Comparison of ENCODE assay signal across 1 cellular context in the genomic region with DNA sequence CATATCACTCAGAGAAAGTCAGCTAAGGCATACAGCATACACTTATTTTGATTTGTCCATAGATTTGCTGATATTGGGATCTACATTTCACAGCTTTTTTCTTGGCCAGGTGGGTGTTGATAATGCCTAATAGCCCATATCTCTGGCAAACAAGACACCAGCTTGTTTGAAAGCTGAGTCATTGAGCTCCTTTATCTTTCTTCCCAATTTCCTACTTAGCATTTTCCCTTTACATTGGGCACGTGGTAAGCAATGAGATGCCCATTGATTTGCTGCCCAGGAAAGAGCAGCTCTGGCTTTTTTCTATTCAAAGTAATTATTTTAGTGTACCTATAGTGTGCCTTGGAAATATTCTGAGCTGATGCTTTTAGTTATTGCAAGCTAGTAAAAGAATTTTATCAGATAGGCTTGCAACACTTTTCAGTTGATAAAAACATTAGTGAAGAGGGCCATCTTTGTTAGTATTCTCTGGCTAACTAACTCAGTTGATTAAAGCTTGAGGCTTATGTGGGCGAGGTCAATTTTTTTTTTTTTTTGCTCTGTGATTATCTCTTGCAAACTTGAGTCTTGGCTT.
TF ChIP-seq lines count a peak whose summit lies in the region.

No MANE protein-coding gene starts in this region.

TF ChIP-seq in K562, 482 proteins besides CTCF, POLR2A, EP300 and RAD21 (continued from another document and continues in another):
- TF ChIP-seq DMBX1 (CRISPR knock-in tag; IDR thresholded peaks at IDR 0.05; ENCODE audit: borderline replicate concordance) (peak; percentile 91; the same call in 1 of the 2 replicates), TEAD2 (tag; IDR thresholded peaks at IDR 0.05) (peak; percentile 65; the same call in 1 of the 2 replicates), MTA2 (IDR thresholded peaks at IDR 0.05; ENCODE audit: low read depth) (peak; percentile 100), HNRNPL (IDR thresholded peaks at IDR 0.05; ENCODE audit: low read depth, low read length) (no peak), SP2 (IDR thresholded peaks at IDR 0.05; ENCODE audit: extremely low read depth, low read depth, low read length, poor library complexity, severe bottlenecking) (no peak), KAT7 (CRISPR knock-in tag; IDR thresholded peaks at IDR 0.05; ENCODE audit: borderline replicate concordance) (no peak), TBL1XR1 (IDR thresholded peaks at IDR 0.05; ENCODE audit: low read length in 2 of 2) (peak; percentile 89 to 94), MCM5 (IDR thresholded peaks at IDR 0.05; ENCODE audit: low read depth) (no peak), KDM1A (IDR thresholded peaks at IDR 0.05) (peak; percentile 99), ZNF717 (CRISPR knock-in tag; IDR thresholded peaks at IDR 0.05) (no peak), ZNF586 (CRISPR knock-in tag; conservative IDR thresholded peaks at IDR 0.05) (no peak), SNIP1 (IDR thresholded peaks at IDR 0.05; ENCODE audit: low read depth) (no peak), CBX2 (IDR thresholded peaks at IDR 0.05; ENCODE audit: insufficient read depth, low read length, poor library complexity, severe bottlenecking) (no peak), CBFA2T3 (IDR thresholded peaks at IDR 0.05) (peak; percentile 100), ZKSCAN3 (CRISPR knock-in tag; IDR thresholded peaks at IDR 0.05) (no peak), ZSCAN32 (CRISPR knock-in tag; IDR thresholded peaks at IDR 0.05) (no peak), SMAD4 (CRISPR knock-in tag; conservative IDR thresholded peaks at IDR 0.05) (peak; percentile 94), ZNF75A (CRISPR knock-in tag; IDR thresholded peaks at IDR 0.05) (no peak; the same call in 1 of the 2 replicates), BCL6 (CRISPR knock-in tag; IDR thresholded peaks at IDR 0.05) (peak; percentile 78; the same call in 1 of the 2 replicates), ZNF57 (CRISPR knock-in tag; IDR thresholded peaks at IDR 0.05) (no peak), ZNF143 (CRISPR knock-in tag; IDR thresholded peaks at IDR 0.05) (no peak), CHD4 (IDR thresholded peaks at IDR 0.05; ENCODE audit: insufficient read depth, insufficient replicate concordance, low read depth, low read length, poor library complexity, severe bottlenecking) (no peak), SP1 (CRISPR knock-in tag; IDR thresholded peaks at IDR 0.05) (peak; percentile 77), EGR1 (conservative IDR thresholded peaks at IDR 0.05) (peak; percentile 3; the same call in 1 of the 2 replicates), OTX1 (CRISPR knock-in tag; IDR thresholded peaks at IDR 0.05) (no peak), NR4A1 (CRISPR knock-in tag; IDR thresholded peaks at IDR 0.05) (no peak), NR4A1 (tag; IDR thresholded peaks at IDR 0.05) (peak; percentile 95), KDM5B (IDR thresholded peaks at IDR 0.05; ENCODE audit: insufficient replicate concordance, low read depth, low read length) (no peak), PHF21A (IDR thresholded peaks at IDR 0.05; ENCODE audit: borderline replicate concordance, low read depth) (0 out of 2 replicates have a peak, but pooled peaks have one; percentile 34), NFXL1 (CRISPR knock-in tag; IDR thresholded peaks at IDR 0.05) (no peak), ZNF347 (CRISPR knock-in tag; IDR thresholded peaks at IDR 0.05; ENCODE audit: low read depth) (no peak), ELF4 (CRISPR knock-in tag; IDR thresholded peaks at IDR 0.05) (peak; percentile 97), KHSRP (IDR thresholded peaks at IDR 0.05) (peak; percentile 94), PHB (CRISPR knock-in tag; IDR thresholded peaks at IDR 0.05) (no peak), ZC3H8 (IDR thresholded peaks at IDR 0.05) (no peak), NEUROD1 (IDR thresholded peaks at IDR 0.05; ENCODE audit: borderline replicate concordance, low read depth, low read length, partially characterized antibody) (peak; percentile 80), SMARCA5 (IDR thresholded peaks at IDR 0.05) (no peak), KAT8 (IDR thresholded peaks at IDR 0.05; ENCODE audit: low read depth) (no peak), CXXC5 (CRISPR knock-in tag; IDR thresholded peaks at IDR 0.05) (peak; percentile 71), PPARD (CRISPR knock-in tag; IDR thresholded peaks at IDR 0.05) (no peak)
- TF ChIP-seq, protein P1, sequence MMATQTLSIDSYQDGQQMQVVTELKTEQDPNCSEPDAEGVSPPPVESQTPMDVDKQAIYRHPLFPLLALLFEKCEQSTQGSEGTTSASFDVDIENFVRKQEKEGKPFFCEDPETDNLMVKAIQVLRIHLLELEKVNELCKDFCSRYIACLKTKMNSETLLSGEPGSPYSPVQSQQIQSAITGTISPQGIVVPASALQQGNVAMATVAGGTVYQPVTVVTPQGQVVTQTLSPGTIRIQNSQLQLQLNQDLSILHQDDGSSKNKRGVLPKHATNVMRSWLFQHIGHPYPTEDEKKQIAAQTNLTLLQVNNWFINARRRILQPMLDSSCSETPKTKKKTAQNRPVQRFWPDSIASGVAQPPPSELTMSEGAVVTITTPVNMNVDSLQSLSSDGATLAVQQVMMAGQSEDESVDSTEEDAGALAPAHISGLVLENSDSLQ (IDR thresholded peaks at IDR 0.05) = peak; percentile 35; the same call in 1 of the 2 replicates
- TF ChIP-seq, protein P2, sequence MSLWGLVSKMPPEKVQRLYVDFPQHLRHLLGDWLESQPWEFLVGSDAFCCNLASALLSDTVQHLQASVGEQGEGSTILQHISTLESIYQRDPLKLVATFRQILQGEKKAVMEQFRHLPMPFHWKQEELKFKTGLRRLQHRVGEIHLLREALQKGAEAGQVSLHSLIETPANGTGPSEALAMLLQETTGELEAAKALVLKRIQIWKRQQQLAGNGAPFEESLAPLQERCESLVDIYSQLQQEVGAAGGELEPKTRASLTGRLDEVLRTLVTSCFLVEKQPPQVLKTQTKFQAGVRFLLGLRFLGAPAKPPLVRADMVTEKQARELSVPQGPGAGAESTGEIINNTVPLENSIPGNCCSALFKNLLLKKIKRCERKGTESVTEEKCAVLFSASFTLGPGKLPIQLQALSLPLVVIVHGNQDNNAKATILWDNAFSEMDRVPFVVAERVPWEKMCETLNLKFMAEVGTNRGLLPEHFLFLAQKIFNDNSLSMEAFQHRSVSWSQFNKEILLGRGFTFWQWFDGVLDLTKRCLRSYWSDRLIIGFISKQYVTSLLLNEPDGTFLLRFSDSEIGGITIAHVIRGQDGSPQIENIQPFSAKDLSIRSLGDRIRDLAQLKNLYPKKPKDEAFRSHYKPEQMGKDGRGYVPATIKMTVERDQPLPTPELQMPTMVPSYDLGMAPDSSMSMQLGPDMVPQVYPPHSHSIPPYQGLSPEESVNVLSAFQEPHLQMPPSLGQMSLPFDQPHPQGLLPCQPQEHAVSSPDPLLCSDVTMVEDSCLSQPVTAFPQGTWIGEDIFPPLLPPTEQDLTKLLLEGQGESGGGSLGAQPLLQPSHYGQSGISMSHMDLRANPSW (CRISPR knock-in tag; IDR thresholded peaks at IDR 0.05) = no peak
- TF ChIP-seq, protein P3, sequence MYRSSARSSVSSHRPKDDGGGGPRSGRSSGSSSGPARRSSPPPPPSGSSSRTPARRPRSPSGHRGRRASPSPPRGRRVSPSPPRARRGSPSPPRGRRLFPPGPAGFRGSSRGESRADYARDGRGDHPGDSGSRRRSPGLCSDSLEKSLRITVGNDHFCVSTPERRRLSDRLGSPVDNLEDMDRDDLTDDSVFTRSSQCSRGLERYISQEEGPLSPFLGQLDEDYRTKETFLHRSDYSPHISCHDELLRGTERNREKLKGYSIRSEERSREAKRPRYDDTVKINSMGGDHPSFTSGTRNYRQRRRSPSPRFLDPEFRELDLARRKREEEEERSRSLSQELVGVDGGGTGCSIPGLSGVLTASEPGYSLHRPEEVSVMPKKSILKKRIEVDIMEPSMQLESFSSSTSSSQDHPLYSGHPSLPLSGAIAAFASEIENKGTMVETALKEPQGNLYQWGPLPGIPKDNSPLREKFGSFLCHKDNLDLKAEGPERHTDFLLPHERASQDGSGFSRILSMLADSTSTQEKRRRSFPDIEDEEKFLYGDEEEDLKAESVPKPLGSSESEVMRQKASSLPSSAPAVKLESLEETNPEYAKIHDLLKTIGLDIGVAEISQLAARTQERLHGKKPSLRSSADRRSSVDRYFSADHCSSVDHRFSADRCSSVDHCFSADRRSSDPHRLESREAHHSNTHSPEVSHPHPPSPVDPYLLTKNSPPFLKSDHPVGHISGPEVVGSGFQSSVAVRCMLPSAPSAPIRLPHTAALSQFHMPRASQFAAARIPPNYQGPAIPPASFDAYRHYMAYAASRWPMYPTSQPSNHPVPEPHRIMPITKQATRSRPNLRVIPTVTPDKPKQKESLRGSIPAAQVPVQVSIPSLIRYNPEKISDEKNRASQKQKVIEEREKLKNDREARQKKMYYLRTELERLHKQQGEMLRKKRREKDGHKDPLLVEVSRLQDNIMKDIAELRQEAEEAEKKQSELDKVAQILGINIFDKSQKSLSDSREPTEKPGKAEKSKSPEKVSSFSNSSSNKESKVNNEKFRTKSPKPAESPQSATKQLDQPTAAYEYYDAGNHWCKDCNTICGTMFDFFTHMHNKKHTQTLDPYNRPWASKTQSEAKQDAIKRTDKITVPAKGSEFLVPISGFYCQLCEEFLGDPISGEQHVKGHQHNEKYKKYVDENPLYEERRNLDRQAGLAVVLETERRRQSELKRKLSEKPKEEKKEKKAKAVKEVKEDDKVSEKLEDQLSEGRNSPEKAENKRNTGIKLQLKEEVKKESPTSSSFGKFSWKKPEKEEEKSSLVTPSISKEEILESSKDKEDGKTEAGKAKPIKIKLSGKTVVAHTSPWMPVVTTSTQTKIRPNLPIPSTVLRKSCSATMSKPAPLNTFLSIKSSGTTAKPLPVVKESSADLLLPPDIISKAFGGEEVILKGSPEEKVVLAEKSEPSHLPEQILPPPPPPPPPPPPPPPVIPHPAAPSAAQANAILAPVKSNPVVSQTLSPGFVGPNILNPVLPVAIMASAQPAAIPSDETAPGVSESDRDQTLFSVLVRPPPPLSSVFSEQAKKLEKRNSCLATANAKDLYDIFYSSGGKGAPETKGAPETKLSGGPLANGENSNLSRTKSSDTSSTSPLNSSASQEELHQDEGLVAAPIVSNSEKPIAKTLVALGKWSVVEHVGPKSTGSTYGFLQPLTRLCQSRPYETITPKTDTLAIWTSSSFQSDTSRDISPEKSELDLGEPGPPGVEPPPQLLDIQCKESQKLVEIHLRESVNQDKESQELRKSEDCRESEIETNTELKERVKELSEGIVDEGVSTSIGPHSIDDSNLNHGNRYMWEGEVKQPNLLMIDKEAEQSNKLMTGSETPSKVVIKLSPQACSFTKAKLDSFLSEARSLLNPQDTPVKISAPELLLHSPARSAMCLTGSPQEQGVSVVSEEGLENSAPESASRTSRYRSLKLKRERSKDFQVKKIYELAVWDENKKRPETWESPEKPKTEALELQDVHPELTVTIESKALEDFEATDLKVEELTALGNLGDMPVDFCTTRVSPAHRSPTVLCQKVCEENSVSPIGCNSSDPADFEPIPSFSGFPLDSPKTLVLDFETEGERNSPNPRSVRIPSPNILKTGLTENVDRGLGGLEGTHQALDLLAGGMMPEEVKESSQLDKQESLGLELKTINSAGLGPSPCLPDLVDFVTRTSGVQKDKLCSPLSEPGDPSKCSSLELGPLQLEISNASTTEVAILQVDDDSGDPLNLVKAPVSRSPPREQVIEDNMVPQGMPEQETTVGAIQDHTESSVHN (IDR thresholded peaks at IDR 0.05; ENCODE audit: borderline replicate concordance in 1 of 2, low read depth in 1 of 2) = peak; percentile 50 to 85; a peak in 2 of 4 replicates
- TF ChIP-seq, protein P4, sequence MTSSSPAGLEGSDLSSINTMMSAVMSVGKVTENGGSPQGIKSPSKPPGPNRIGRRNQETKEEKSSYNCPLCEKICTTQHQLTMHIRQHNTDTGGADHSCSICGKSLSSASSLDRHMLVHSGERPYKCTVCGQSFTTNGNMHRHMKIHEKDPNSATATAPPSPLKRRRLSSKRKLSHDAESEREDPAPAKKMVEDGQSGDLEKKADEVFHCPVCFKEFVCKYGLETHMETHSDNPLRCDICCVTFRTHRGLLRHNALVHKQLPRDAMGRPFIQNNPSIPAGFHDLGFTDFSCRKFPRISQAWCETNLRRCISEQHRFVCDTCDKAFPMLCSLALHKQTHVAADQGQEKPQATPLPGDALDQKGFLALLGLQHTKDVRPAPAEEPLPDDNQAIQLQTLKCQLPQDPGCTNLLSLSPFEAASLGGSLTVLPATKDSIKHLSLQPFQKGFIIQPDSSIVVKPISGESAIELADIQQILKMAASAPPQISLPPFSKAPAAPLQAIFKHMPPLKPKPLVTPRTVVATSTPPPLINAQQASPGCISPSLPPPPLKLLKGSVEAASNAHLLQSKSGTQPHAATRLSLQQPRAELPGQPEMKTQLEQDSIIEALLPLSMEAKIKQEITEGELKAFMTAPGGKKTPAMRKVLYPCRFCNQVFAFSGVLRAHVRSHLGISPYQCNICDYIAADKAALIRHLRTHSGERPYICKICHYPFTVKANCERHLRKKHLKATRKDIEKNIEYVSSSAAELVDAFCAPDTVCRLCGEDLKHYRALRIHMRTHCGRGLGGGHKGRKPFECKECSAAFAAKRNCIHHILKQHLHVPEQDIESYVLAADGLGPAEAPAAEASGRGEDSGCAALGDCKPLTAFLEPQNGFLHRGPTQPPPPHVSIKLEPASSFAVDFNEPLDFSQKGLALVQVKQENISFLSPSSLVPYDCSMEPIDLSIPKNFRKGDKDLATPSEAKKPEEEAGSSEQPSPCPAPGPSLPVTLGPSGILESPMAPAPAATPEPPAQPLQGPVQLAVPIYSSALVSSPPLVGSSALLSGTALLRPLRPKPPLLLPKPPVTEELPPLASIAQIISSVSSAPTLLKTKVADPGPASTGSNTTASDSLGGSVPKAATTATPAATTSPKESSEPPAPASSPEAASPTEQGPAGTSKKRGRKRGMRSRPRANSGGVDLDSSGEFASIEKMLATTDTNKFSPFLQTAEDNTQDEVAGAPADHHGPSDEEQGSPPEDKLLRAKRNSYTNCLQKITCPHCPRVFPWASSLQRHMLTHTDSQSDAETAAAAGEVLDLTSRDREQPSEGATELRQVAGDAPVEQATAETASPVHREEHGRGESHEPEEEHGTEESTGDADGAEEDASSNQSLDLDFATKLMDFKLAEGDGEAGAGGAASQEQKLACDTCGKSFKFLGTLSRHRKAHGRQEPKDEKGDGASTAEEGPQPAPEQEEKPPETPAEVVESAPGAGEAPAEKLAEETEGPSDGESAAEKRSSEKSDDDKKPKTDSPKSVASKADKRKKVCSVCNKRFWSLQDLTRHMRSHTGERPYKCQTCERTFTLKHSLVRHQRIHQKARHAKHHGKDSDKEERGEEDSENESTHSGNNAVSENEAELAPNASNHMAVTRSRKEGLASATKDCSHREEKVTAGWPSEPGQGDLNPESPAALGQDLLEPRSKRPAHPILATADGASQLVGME (CRISPR knock-in tag; IDR thresholded peaks at IDR 0.05) = no peak
- TF ChIP-seq, protein P5, sequence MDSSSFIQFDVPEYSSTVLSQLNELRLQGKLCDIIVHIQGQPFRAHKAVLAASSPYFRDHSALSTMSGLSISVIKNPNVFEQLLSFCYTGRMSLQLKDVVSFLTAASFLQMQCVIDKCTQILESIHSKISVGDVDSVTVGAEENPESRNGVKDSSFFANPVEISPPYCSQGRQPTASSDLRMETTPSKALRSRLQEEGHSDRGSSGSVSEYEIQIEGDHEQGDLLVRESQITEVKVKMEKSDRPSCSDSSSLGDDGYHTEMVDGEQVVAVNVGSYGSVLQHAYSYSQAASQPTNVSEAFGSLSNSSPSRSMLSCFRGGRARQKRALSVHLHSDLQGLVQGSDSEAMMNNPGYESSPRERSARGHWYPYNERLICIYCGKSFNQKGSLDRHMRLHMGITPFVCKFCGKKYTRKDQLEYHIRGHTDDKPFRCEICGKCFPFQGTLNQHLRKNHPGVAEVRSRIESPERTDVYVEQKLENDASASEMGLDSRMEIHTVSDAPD (CRISPR knock-in tag; IDR thresholded peaks at IDR 0.05) = no peak
- TF ChIP-seq, protein P6, sequence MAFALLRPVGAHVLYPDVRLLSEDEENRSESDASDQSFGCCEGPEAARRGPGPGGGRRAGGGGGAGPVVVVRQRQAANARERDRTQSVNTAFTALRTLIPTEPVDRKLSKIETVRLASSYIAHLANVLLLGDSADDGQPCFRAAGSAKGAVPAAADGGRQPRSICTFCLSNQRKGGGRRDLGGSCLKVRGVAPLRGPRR (CRISPR knock-in tag; IDR thresholded peaks at IDR 0.05) = no peak
